ENCODE assay signal across 17 cellular contexts in the genomic region with DNA sequence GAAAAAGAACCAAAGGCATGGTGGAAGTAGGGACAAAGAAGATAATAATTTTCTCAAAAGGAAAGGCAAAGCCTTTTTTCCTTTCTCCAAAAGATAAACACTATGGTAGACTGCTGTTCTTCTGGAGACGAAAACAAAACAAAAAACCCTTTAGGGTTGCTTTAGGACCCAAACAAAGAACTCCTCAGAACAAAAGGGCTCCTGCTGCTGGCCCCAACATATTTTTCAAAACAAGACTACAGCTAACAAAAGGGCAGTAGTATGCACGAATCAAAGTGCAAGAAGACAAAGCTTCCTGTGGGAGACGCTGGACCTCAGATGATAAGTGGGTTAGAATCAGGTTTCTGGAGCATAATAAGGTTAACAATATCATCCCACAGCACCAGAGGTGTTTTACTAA. TPM values are rescaled to one million over a fixed set of nuclear protein-coding genes. Genes with fewer than 3 reads are reported as not detected.
DNase-seq lines count a peak whose midpoint lies in the region; ATAC-seq, FAIRE-seq and TF ChIP-seq lines count a peak whose summit lies in the region.
"Had no signal": no experiment of that assay in that cellular context is flagged by ENCODE, and none has a peak within 500 bp of the region (broad histone marks: within the 10 kb centered on the region; RNA-seq: fewer than 3 reads in every experiment).

No MANE protein-coding gene starts in this region.

- ATAC-seq in WTC11 = peak; percentile 52
- ATAC-seq in GM18858 (IDR thresholded peaks at IDR 0.05; ENCODE audit: unreplicated experiment) = no peak

- H3K27me3 ChIP-seq in HUES48 (ENCODE audit: control insufficient read depth, insufficient read depth, low read length) = no peaks in the 10 kb centered on the region

- POLR2A ChIA-PET in WTC11 (lab: Charles Lee) = no interaction called here

- TF ChIP-seq CTCF in WTC11 (IDR thresholded peaks at IDR 0.05) (no peak), foreskin fibroblast (IDR thresholded peaks at IDR 0.05; ENCODE audit: low read depth, low read length) (no peak)

- no peaks in the 10 kb centered on the region for H3K9me3 ChIP-seq in HUES48 (ENCODE audit: control insufficient read depth, insufficient read depth, low read length)

- CTCF ChIA-PET in WTC11 (lab: Charles Lee) = interaction anchor here (0.8 to 2.5 kb wide), 6 partner anchors 15 to 104 kb away, joined by 3 to 8 read pairs (median 3); no protein-coding TSS in a partner anchor

- no peaks in the 10 kb centered on the region for H3K9me3 Mint-ChIP-seq in WTC11

- DNase-seq in WTC11 (ENCODE audit: low spot score) (no peak), globus pallidus (ENCODE audit: low spot score) (peak; percentile 57), pons (ENCODE audit: low spot score) (peak; percentile 70), foreskin fibroblast (no peak), frontal cortex (ENCODE audit: low spot score in 2 of 2) (no peak)
- DNase-seq: COR-L47; DMS153; NCI-H2029 treated with DMSO at 0.1 percent for 48 hours; NCI-H2227 treated with DMSO at 0.1 percent for 48 hours; NCI-H526 treated with DMSO at 0.1 percent for 48 hours; NK-92 treated with Interleukin-12 subunit alpha and Interleukin-12 subunit beta, amount 100 ng/mL, for 24 hours; RPMI8226; SIG-M5 had no signal

- H3K27ac Mint-ChIP-seq in WTC11 = peak overlapping the region; percentile 88

- peaks cover 16% of the 10 kb centered on the region for H3K36me3 Mint-ChIP-seq in WTC11

- H3K4me1 Mint-ChIP-seq in WTC11 = peaks cover 20% of the 10 kb centered on the region

- H3K27me3 Mint-ChIP-seq in WTC11 (ENCODE audit: low read depth) = no peaks in the 10 kb centered on the region

- H3K9ac ChIP-seq in HUES48 (ENCODE audit: low read depth, low read length) = no peak overlapping the region

- peaks cover 60% of the 10 kb centered on the region for H3K4me1 ChIP-seq in HUES48 (ENCODE audit: control insufficient read depth, insufficient read depth, low read length)

- peaks cover 42% of the 10 kb centered on the region for H3K36me3 ChIP-seq in HUES48 (ENCODE audit: control insufficient read depth, insufficient read depth, low read length)

- H3K4me3 Mint-ChIP-seq in WTC11 = peak overlapping the region; percentile 14; the same call in 1 of the 2 replicates

- no peak for FAIRE-seq in frontal cortex (lab: Jason Lieb, UNC)
- FAIRE-seq: GM12892 had no signal

- peak overlapping the region; percentile 88 for H3K27ac ChIP-seq in HUES48 (ENCODE audit: low read depth, low read length)

- H3K4me3 ChIP-seq in HUES48 (ENCODE audit: low read depth, low read length) = peak overlapping the region; percentile 1; the same call in 1 of the 2 replicates
- H3K4me3 ChIP-seq in foreskin fibroblast (ENCODE audit: low read depth in 1 of 2, low read length in 2 of 2) = no peak overlapping the region

TF ChIP-seq in WTC11, 78 proteins besides CTCF, POLR2A, EP300 and RAD21:
- TF ChIP-seq, protein P1, sequence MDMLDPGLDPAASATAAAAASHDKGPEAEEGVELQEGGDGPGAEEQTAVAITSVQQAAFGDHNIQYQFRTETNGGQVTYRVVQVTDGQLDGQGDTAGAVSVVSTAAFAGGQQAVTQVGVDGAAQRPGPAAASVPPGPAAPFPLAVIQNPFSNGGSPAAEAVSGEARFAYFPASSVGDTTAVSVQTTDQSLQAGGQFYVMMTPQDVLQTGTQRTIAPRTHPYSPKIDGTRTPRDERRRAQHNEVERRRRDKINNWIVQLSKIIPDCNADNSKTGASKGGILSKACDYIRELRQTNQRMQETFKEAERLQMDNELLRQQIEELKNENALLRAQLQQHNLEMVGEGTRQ (CRISPR knock-in tag; IDR thresholded peaks at IDR 0.05) = no peak
- TF ChIP-seq CBFB (CRISPR knock-in tag; IDR thresholded peaks at IDR 0.05; ENCODE audit: low read depth) (no peak), JAZF1 (CRISPR knock-in tag; IDR thresholded peaks at IDR 0.05) (no peak), FOXP1 (CRISPR knock-in tag; IDR thresholded peaks at IDR 0.05; ENCODE audit: borderline replicate concordance) (no peak), NR2C2 (CRISPR knock-in tag; IDR thresholded peaks at IDR 0.05) (no peak), MXD4 (CRISPR knock-in tag; IDR thresholded peaks at IDR 0.05; ENCODE audit: borderline replicate concordance) (no peak), TEAD4 (CRISPR knock-in tag; IDR thresholded peaks at IDR 0.05) (no peak)

RNA-seq across cellular contexts. Expression of gene NCOA5, which starts 15.8 kb away (rescaled TPM):
- total RNA-seq in WTC11 (2021) (16.5 to 20.5 TPM (median 16.5 TPM) in 3 replicates), frontal cortex (18.3 TPM)

RNA-seq across cellular contexts. Expression of gene CD40, which starts 44.1 kb away (rescaled TPM):
- 12.9 to 15.3 TPM (median 14.8 TPM) in 3 replicates for total RNA-seq in WTC11 (2021)
- total RNA-seq in frontal cortex = 0.41 TPM
- total RNA-seq: HT1080 had no signal

RNA-seq across cellular contexts. Expression of gene SLC12A5, which starts 45.0 kb away (rescaled TPM):
- total RNA-seq in WTC11 (2021) (6.6 to 8.5 TPM (median 7.2 TPM) in 3 replicates), frontal cortex (18.8 TPM)

Comparison
In these comparisons a context has a peak if more than half of its experiments do, and no peak if none do; other contexts are left out.
1. DNase-seq: peak in globus pallidus (single experiment) and pons (single experiment); none in WTC11 (single experiment), foreskin fibroblast (0 of 2) and frontal cortex (0 of 2).